In the genomic region with DNA sequence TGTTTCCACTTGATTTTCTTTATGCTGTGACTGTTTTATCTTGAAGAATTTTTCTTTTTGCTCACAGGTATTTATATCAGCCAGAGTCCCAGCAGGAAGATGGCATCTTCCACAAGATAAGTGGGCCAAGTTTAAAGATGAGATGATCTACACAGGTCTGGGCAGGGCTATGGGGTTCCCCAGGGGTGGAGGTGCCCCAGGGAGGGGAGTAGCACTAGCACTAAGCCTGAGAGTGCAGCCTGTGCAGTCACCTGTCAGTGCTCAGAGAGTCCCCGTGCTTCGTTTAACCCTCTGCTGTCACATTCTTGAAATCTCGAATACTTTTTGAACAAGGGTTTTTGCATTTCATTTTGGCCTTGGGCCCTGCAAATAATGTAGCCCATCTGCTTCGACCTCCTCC, we compare ENCODE assay signal across 20 cellular contexts.
"Had no signal": no experiment of that assay in that cellular context is flagged by ENCODE, and none has a peak within 500 bp of the region (broad histone marks: within the 10 kb centered on the region; RNA-seq: fewer than 3 reads in every experiment).

No MANE protein-coding gene starts in this region.

- H3K9me3 ChIP-seq: SK-N-SH had no signal

- ATAC-seq: K562 had no signal

- H3K4me2 ChIP-seq: KMS-11, SK-N-SH had no signal

- H3K27ac ChIP-seq: HL-60, KMS-11 had no signal

- FAIRE-seq: HTR-8/SVneo, K562, RCC 7860 had no signal

- DNase-seq: Kasumi-1, MM.1S, NCI-H1092 treated with DMSO at 0.1 percent for 48 hours, NCI-H1436, NCI-H187, NCI-H2029, NCI-H2081 treated with DMSO at 0.1 percent for 48 hours, NCI-H2227 treated with DMSO at 0.1 percent for 48 hours, NCI-H524, NCI-H526 treated with DMSO at 0.1 percent for 48 hours, NCI-H748 treated with DMSO at 0.1 percent for 48 hours, RPMI8226, SHP77, SK-N-SH, SW 1271 had no signal

- H3K9ac ChIP-seq: KMS-11, SK-N-SH had no signal

- H3K4me3 ChIP-seq: K562 had no signal
